Comparison of ENCODE assay signal across 15 cellular contexts in genomic region chr14:88995437-88996198, GRCh38.
DNase-seq lines count a peak whose midpoint lies in the region; ATAC-seq and TF ChIP-seq lines count a peak whose summit lies in the region.
"Had no signal": no experiment of that assay in that cellular context is flagged by ENCODE, and none has a peak within 500 bp of the region (broad histone marks: within the 10 kb centered on the region; RNA-seq: fewer than 3 reads in every experiment).

No MANE protein-coding gene starts in this region.

- H3K4me2 ChIP-seq in smooth muscle cell, result no peak overlapping the region

- H4K20me1 ChIP-seq in smooth muscle cell (ENCODE audit: low read depth), result no peaks in the 10 kb centered on the region

- ATAC-seq in lower lobe of right lung (peak; percentile 60 to 80), GM19023 (IDR thresholded peaks at IDR 0.05; ENCODE audit: unreplicated experiment) (no peak)
- ATAC-seq: body of pancreas, T-cell had no signal

- H3K4me1 ChIP-seq in lower lobe of right lung, result peaks cover 7% of the 10 kb centered on the region
- no peaks in the 10 kb centered on the region for H3K4me1 ChIP-seq in smooth muscle cell (ENCODE audit: low read depth)
- H3K4me1 ChIP-seq: body of pancreas, pancreas had no signal

- no peak overlapping the region for H3K27ac ChIP-seq in lower lobe of right lung
- H3K27ac ChIP-seq in smooth muscle cell (ENCODE audit: low read depth), result no peak overlapping the region
- H3K27ac ChIP-seq: body of pancreas, C4-2B, pancreas had no signal

- H3K36me3 ChIP-seq in lower lobe of right lung (no peaks in the 10 kb centered on the region), smooth muscle cell (ENCODE audit: low read depth) (no peaks in the 10 kb centered on the region)
- H3K36me3 ChIP-seq: pancreas had no signal

- WGBS in smooth muscle cell (ENCODE audit: low lambda C conversion rate), result 80% methylated on average over 9 of the region's 9 CpGs

- no peaks in the 10 kb centered on the region for H3K79me2 ChIP-seq in smooth muscle cell (ENCODE audit: low read depth)

- no peaks in the 10 kb centered on the region for H3F3A ChIP-seq in smooth muscle cell (ENCODE audit: low read depth)

- H3K9ac ChIP-seq in smooth muscle cell (ENCODE audit: low read depth), result no peak overlapping the region

- H2AFZ ChIP-seq in smooth muscle cell (ENCODE audit: low read depth), result no peak overlapping the region

- intact Hi-C loops in lower lobe of right lung (cut with DNase I), result no loop called here

- no peaks in the 10 kb centered on the region for H3K27me3 ChIP-seq in lower lobe of right lung (ENCODE audit: low read depth)
- H3K27me3 ChIP-seq in smooth muscle cell (ENCODE audit: low read depth), result no peaks in the 10 kb centered on the region
- H3K27me3 ChIP-seq: body of pancreas, pancreas had no signal

- H3K4me3 ChIP-seq in choroid plexus epithelial cell (ENCODE audit: low read depth, low read length) (no peak overlapping the region), lower lobe of right lung (no peak overlapping the region), smooth muscle cell (no peak overlapping the region)
- H3K4me3 ChIP-seq: body of pancreas, pancreas had no signal

- TF ChIP-seq CTCF in AG09319 (IDR thresholded peaks at IDR 0.05; ENCODE audit: low read depth, low read length), result no peak; the same call in 1 of the 2 replicates
- TF ChIP-seq CTCF in choroid plexus epithelial cell (conservative IDR thresholded peaks at IDR 0.05; ENCODE audit: low read depth, low read length), result no peak
- TF ChIP-seq CTCF in lower lobe of right lung (IDR thresholded peaks at IDR 0.05), result no peak
- TF ChIP-seq CTCF in smooth muscle cell (IDR thresholded peaks at IDR 0.05; ENCODE audit: borderline replicate concordance, insufficient read depth, poor library complexity, severe bottlenecking), result no peak

- DNase-seq in AG09319 (ENCODE audit: extremely low read depth, low read depth), result peak; percentile 95
- peak; percentile 37 for DNase-seq in LoVo (ENCODE audit: low spot score)
- peak; percentile 65 for DNase-seq in choroid plexus epithelial cell (ENCODE audit: low read depth)
- DNase-seq in lower lobe of right lung, result no peak
- no peak for DNase-seq in stimulated activated CD4-positive, alpha-beta T cell treated with anti-CD3 and anti-CD28 coated beads, Interleukin-4, amount 100 ng/mL, for 1 hour
- no peak for DNase-seq in anterior cingulate cortex (lab: John Stamatoyannopoulos, UW)
- DNase-seq in smooth muscle cell (lab: John Stamatoyannopoulos, UW; ENCODE audit: unreplicated experiment), result no peak
- DNase-seq: body of pancreas; endodermal cell; NCI-H2227 treated with DMSO at 0.1 percent for 48 hours; pancreas; stimulated activated CD4-positive, alpha-beta T cell treated with anti-CD3 and anti-CD28 coated beads, Interleukin-15, amount 100 ng/mL, for 24 hours; T-cell had no signal

- H3K9me3 ChIP-seq in lower lobe of right lung, result no peaks in the 10 kb centered on the region
- no peaks in the 10 kb centered on the region for H3K9me3 ChIP-seq in smooth muscle cell (replicated peaks; ENCODE audit: low read depth)
- H3K9me3 ChIP-seq: body of pancreas, pancreas had no signal

Comparison
In these comparisons a context has a peak if more than half of its experiments do, and no peak if none do; other contexts are left out.
1. DNase-seq: peak in AG09319 (single experiment), LoVo (single experiment) and choroid plexus epithelial cell (single experiment); none in lower lobe of right lung (single experiment), stimulated activated CD4-positive, alpha-beta T cell treated with anti-CD3 and anti-CD28 coated beads, Interleukin-4, amount 100 ng/mL, for 1 hour (single experiment), anterior cingulate cortex (0 of 58) and smooth muscle cell (single experiment).